In the genomic region with DNA sequence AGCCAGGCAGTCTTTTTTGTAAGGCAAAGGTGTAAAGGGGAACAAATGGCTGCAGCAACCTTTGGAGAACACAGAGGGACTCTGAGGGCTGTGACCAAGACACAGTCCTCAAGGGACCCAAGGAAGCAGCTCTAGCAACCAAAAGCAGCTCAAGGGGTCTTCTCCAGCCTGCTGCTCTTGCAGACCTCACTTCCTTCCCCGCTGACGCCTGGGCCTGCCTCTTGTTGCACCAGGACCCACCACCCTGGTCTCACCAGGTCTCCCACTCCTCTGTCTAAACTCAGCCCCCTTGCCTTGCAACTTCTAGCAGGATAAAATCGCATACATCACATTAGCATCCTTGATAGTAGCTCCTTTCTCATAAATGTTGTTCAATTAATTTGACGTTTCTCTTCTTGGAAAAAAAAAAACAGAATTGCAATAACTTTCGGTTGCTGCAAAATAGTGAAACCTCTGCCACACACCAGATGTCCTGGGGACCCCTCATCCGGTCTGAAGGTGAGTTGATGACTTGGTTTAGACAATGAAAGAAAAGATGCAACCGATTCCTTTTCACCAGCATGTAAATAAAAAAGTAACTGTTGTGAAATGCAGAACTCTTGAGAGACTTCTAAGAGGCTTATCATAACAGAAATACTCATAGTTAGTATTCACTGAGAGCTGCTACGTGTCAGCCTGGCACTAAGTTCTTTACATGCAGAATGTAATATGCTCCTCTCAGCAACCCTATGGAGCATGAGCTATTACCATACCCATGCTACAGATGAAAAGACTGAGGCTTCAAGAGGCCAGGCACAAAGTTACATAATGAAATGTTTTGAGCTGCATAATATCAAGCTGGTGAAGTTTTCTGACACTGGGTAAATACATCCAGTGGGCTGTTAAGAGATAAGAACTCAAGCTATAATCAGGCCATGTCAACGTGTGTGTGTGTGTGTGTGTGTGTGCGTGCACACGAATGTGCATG, we compare ENCODE assay signal across 24 cellular contexts. TPM values are rescaled to one million over a fixed set of nuclear protein-coding genes. Genes with fewer than 3 reads are reported as not detected.
DNase-seq lines count a peak whose midpoint lies in the region; ATAC-seq lines count a peak whose summit lies in the region.
"Had no signal": no experiment of that assay in that cellular context is flagged by ENCODE, and none has a peak within 500 bp of the region (broad histone marks: within the 10 kb centered on the region; RNA-seq: fewer than 3 reads in every experiment).

No MANE protein-coding gene starts in this region.

- POLR2A ChIA-PET in activated naive CD8-positive, alpha-beta T cell treated with anti-CD3 and anti-CD28 coated beads, Interleukin-2, amount 10 ng/mL, durations not matched to agents 7 days and 5 days (lab: Charles Lee), result interaction anchor here (0.6 to 1.3 kb wide), 5 partner anchors 12 to 162 kb away, joined by 3 to 5 read pairs (median 3); partner anchors contain the start of gene ABCG1

- H3K27me3 Mint-ChIP-seq in activated naive CD8-positive, alpha-beta T cell treated with anti-CD3 and anti-CD28 coated beads, Interleukin-2, amount 10 ng/mL, durations not matched to agents 7 days and 5 days, result peaks cover 3% of the 10 kb centered on the region
- H3K27me3 Mint-ChIP-seq in activated naive CD8-positive, alpha-beta T cell treated with anti-CD3 and anti-CD28 coated beads for 36 hours, result peaks cover 21% of the 10 kb centered on the region

- no peaks in the 10 kb centered on the region for H3K27me3 ChIP-seq in HUES6 (ENCODE audit: control insufficient read depth, insufficient read depth, low read length)
- H3K27me3 ChIP-seq in thymus (ENCODE audit: control insufficient read depth, insufficient read depth), result no peaks in the 10 kb centered on the region
- H3K27me3 ChIP-seq: Peyer's patch had no signal

- peaks cover 6% of the 10 kb centered on the region; the same call in 1 of the 2 replicates for H3K4me1 ChIP-seq in HUES6 (ENCODE audit: control insufficient read depth, insufficient read depth, low read length)
- H3K4me1 ChIP-seq in thymus (ENCODE audit: control insufficient read depth, insufficient read depth, low read length), result peaks cover 11% of the 10 kb centered on the region
- H3K4me1 ChIP-seq: A549, Caco-2, Peyer's patch had no signal

- 69% methylated on average over 11 of the region's 11 CpGs for WGBS in thymus

- no peak for ATAC-seq in activated naive CD8-positive, alpha-beta T cell treated with anti-CD3 and anti-CD28 coated beads, Interleukin-2, amount 10 ng/mL, durations not matched to agents 7 days and 5 days (ENCODE audit: low read depth)
- ATAC-seq: A549, GM23338, HCT116, Right ventricle myocardium inferior had no signal

- peak overlapping the region; percentile 17 for H3K4me3 Mint-ChIP-seq in activated naive CD8-positive, alpha-beta T cell treated with anti-CD3 and anti-CD28 coated beads, Interleukin-2, amount 10 ng/mL, durations not matched to agents 7 days and 5 days
- no peak overlapping the region for H3K4me3 Mint-ChIP-seq in activated naive CD8-positive, alpha-beta T cell treated with anti-CD3 and anti-CD28 coated beads for 36 hours
- H3K4me3 Mint-ChIP-seq: GM23338 had no signal

- H3K27ac Mint-ChIP-seq in activated naive CD8-positive, alpha-beta T cell treated with anti-CD3 and anti-CD28 coated beads, Interleukin-2, amount 10 ng/mL, durations not matched to agents 7 days and 5 days, result peak overlapping the region; percentile 71
- no peak overlapping the region for H3K27ac Mint-ChIP-seq in activated naive CD8-positive, alpha-beta T cell treated with anti-CD3 and anti-CD28 coated beads for 36 hours
- H3K27ac Mint-ChIP-seq: GM23338 had no signal

- no peak overlapping the region for H3K27ac ChIP-seq in HUES6 (ENCODE audit: low read depth, low read length)
- peak overlapping the region; percentile 8 for H3K27ac ChIP-seq in thymus (ENCODE audit: low read depth)
- H3K27ac ChIP-seq: A549, C4-2B, Peyer's patch, SK-N-MC had no signal

- no peaks in the 10 kb centered on the region for H3K36me3 Mint-ChIP-seq in activated naive CD8-positive, alpha-beta T cell treated with anti-CD3 and anti-CD28 coated beads, Interleukin-2, amount 10 ng/mL, durations not matched to agents 7 days and 5 days
- H3K36me3 Mint-ChIP-seq in activated naive CD8-positive, alpha-beta T cell treated with anti-CD3 and anti-CD28 coated beads for 36 hours, result no peaks in the 10 kb centered on the region

- no peaks in the 10 kb centered on the region for H3K9me3 Mint-ChIP-seq in activated naive CD8-positive, alpha-beta T cell treated with anti-CD3 and anti-CD28 coated beads, Interleukin-2, amount 10 ng/mL, durations not matched to agents 7 days and 5 days
- H3K9me3 Mint-ChIP-seq in activated naive CD8-positive, alpha-beta T cell treated with anti-CD3 and anti-CD28 coated beads for 36 hours, result no peaks in the 10 kb centered on the region
- H3K9me3 Mint-ChIP-seq: GM23338 had no signal

- no peak for DNase-seq in activated naive CD8-positive, alpha-beta T cell treated with anti-CD3 and anti-CD28 coated beads, Interleukin-2, amount 10 ng/mL, durations not matched to agents 7 days and 5 days
- DNase-seq in activated naive CD8-positive, alpha-beta T cell treated with anti-CD3 and anti-CD28 coated beads for 36 hours, result no peak
- DNase-seq in amniotic epithelial cell (ENCODE audit: low read depth), result peak; percentile 10
- DNase-seq in mucosa of gallbladder (ENCODE audit: low spot score), result no peak
- no peak for DNase-seq in stimulated activated CD8-positive, alpha-beta memory T cell treated with anti-CD3 and anti-CD28 coated beads, Interleukin-4, amount 100 ng/mL, for 48 hours
- no peak for DNase-seq in NCI-H2107 (lab: John Stamatoyannopoulos, UW)
- DNase-seq: Caco-2, DMS53, KBM-7, NCI-H1048, NCI-H1436 treated with DMSO at 0.1 percent for 48 hours, NCI-H2029 treated with DMSO at 0.1 percent for 48 hours, NCI-H510A treated with DMSO at 0.1 percent for 48 hours, NCI-H82, Peyer's patch had no signal

- peaks cover 4% of the 10 kb centered on the region for H3K4me1 Mint-ChIP-seq in activated naive CD8-positive, alpha-beta T cell treated with anti-CD3 and anti-CD28 coated beads, Interleukin-2, amount 10 ng/mL, durations not matched to agents 7 days and 5 days
- peaks cover 3% of the 10 kb centered on the region for H3K4me1 Mint-ChIP-seq in activated naive CD8-positive, alpha-beta T cell treated with anti-CD3 and anti-CD28 coated beads for 36 hours
- H3K4me1 Mint-ChIP-seq: GM23338 had no signal

- H3K4me3 ChIP-seq in HUES6 (ENCODE audit: low read depth, low read length), result no peak overlapping the region
- no peak overlapping the region for H3K4me3 ChIP-seq in thymus (ENCODE audit: low read length)
- H3K4me3 ChIP-seq: A549, GM23338, Peyer's patch, SK-N-MC had no signal

- peak overlapping the region; percentile 35 for H3K9ac ChIP-seq in HUES6 (ENCODE audit: low read length)

- H3K9me3 ChIP-seq in HUES6 (ENCODE audit: control insufficient read depth, insufficient read depth, low read depth, low read length) (no peaks in the 10 kb centered on the region), thymus (ENCODE audit: control insufficient read depth) (no peaks in the 10 kb centered on the region)
- H3K9me3 ChIP-seq: A549, Caco-2, Peyer's patch had no signal

- H3K36me3 ChIP-seq in HUES6 (ENCODE audit: control insufficient read depth, insufficient read depth, low read length) (no peaks in the 10 kb centered on the region), thymus (ENCODE audit: control insufficient read depth, insufficient read depth) (no peaks in the 10 kb centered on the region)
- H3K36me3 ChIP-seq: Peyer's patch had no signal

RNA-seq across cellular contexts. Expression of gene UMODL1, which starts 58.5 kb away (rescaled TPM):
- under 1 TPM; 0.26 to 0.30 TPM for total RNA-seq in activated naive CD8-positive, alpha-beta T cell treated with anti-CD3 and anti-CD28 coated beads, Interleukin-2, amount 10 ng/mL, durations not matched to agents 7 days and 5 days
- not detected for total RNA-seq in activated naive CD8-positive, alpha-beta T cell treated with anti-CD3 and anti-CD28 coated beads for 36 hours
- 1.4 TPM for polyA plus RNA-seq in thymus
- not detected for total RNA-seq in mucosa of gallbladder
- total RNA-seq: GM23338, M059J, Right ventricle myocardium inferior had no signal
- polyA plus RNA-seq: A549, GM23338 had no signal
